Comparison of ENCODE assay signal across 1 cellular context in the genomic region with DNA sequence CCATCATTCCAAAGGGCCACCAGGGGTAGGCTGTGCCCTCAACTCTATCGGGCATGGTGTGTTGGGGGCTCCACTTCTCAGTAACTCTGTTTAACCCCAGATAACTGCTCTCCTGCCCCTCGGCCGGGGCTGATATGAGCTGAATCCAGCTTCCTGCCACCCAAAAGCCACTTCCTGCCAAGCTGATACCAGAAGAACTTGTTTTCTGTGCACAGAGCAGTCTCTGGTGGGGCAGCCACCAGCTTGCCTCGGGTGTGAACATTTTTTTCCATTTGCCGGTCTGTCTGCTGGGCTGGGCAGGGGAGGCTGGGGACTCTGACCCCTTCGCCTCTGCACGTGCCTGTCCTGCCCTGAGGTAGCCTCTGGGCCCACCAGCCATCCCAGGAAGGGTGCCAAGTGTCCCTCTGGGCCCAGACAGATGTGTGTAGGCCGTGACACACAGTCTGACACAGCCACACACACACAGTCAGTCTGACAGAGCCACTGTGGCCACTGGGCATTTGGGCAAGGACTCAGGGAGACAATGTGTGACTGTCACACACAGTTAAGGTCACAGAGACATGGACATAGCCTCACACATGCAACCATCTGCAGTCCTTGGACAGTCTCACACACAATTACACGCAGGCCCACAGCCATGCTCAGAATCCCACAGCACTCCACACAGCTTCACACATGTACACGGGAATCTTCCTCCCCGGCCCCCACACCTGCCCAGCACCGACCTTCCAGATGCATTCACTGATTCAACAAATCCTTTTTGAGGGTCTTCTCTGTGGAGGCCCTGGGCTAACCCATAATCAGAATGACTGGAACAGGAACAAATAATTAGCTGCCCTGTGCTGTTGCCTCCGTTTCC.
TF ChIP-seq lines count a peak whose summit lies in the region.

No MANE protein-coding gene starts in this region.

TF ChIP-seq in HepG2, 621 proteins besides CTCF, POLR2A, EP300 and RAD21 (continued from another document and continues in another):
- TF ChIP-seq, protein P1, sequence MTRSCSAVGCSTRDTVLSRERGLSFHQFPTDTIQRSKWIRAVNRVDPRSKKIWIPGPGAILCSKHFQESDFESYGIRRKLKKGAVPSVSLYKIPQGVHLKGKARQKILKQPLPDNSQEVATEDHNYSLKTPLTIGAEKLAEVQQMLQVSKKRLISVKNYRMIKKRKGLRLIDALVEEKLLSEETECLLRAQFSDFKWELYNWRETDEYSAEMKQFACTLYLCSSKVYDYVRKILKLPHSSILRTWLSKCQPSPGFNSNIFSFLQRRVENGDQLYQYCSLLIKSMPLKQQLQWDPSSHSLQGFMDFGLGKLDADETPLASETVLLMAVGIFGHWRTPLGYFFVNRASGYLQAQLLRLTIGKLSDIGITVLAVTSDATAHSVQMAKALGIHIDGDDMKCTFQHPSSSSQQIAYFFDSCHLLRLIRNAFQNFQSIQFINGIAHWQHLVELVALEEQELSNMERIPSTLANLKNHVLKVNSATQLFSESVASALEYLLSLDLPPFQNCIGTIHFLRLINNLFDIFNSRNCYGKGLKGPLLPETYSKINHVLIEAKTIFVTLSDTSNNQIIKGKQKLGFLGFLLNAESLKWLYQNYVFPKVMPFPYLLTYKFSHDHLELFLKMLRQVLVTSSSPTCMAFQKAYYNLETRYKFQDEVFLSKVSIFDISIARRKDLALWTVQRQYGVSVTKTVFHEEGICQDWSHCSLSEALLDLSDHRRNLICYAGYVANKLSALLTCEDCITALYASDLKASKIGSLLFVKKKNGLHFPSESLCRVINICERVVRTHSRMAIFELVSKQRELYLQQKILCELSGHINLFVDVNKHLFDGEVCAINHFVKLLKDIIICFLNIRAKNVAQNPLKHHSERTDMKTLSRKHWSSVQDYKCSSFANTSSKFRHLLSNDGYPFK (CRISPR knock-in tag; IDR thresholded peaks at IDR 0.05; ENCODE audit: borderline replicate concordance): 0 out of 2 replicates have a peak, but pooled peaks have one; percentile 38
- no peak for TF ChIP-seq DMTF1 (CRISPR knock-in tag; IDR thresholded peaks at IDR 0.05)
- TF ChIP-seq SSRP1 (CRISPR knock-in tag; IDR thresholded peaks at IDR 0.05): peak; percentile 48; the same call in 1 of the 2 replicates
- TF ChIP-seq ZBTB7B (CRISPR knock-in tag; IDR thresholded peaks at IDR 0.05): peak; percentile 97
- peak; percentile 79; the same call in 1 of the 2 replicates for TF ChIP-seq ZC3H13 (CRISPR knock-in tag; IDR thresholded peaks at IDR 0.05)
- TF ChIP-seq, protein P2, sequence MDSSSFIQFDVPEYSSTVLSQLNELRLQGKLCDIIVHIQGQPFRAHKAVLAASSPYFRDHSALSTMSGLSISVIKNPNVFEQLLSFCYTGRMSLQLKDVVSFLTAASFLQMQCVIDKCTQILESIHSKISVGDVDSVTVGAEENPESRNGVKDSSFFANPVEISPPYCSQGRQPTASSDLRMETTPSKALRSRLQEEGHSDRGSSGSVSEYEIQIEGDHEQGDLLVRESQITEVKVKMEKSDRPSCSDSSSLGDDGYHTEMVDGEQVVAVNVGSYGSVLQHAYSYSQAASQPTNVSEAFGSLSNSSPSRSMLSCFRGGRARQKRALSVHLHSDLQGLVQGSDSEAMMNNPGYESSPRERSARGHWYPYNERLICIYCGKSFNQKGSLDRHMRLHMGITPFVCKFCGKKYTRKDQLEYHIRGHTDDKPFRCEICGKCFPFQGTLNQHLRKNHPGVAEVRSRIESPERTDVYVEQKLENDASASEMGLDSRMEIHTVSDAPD (CRISPR knock-in tag; IDR thresholded peaks at IDR 0.05): peak; percentile 80; the same call in 1 of the 2 replicates
- TF ChIP-seq MAFG (CRISPR knock-in tag; IDR thresholded peaks at IDR 0.05): no peak
- TF ChIP-seq ZNF205 (CRISPR knock-in tag; IDR thresholded peaks at IDR 0.05): peak; percentile 25; the same call in 1 of the 2 replicates
- no peak for TF ChIP-seq NFE2 (CRISPR knock-in tag; IDR thresholded peaks at IDR 0.05)
- peak; percentile 91 for TF ChIP-seq MYC (CRISPR knock-in tag; IDR thresholded peaks at IDR 0.05; ENCODE audit: borderline replicate concordance)
- no peak for TF ChIP-seq ZNF549 (CRISPR knock-in tag; IDR thresholded peaks at IDR 0.05)
- peak; percentile 80; the same call in 1 of the 2 replicates for TF ChIP-seq YEATS4 (CRISPR knock-in tag; IDR thresholded peaks at IDR 0.05; ENCODE audit: borderline replicate concordance)
- TF ChIP-seq ZNF644 (CRISPR knock-in tag; IDR thresholded peaks at IDR 0.05; ENCODE audit: low read depth): peak; percentile 84
- no peak; the same call in none of the 2 replicates for TF ChIP-seq GZF1 (CRISPR knock-in tag; IDR thresholded peaks at IDR 0.05)
- peak; percentile 95 for TF ChIP-seq ZNF558 (CRISPR knock-in tag; IDR thresholded peaks at IDR 0.05; ENCODE audit: borderline replicate concordance)
- 0 out of 2 replicates have a peak, but pooled peaks have one; percentile 61 for TF ChIP-seq SATB2 (CRISPR knock-in tag; IDR thresholded peaks at IDR 0.05)
- peak; percentile 32; the same call in 1 of the 2 replicates for TF ChIP-seq CEBPG (CRISPR knock-in tag; IDR thresholded peaks at IDR 0.05)
- TF ChIP-seq ZNF235 (CRISPR knock-in tag; IDR thresholded peaks at IDR 0.05; ENCODE audit: borderline replicate concordance): peak; percentile 32; the same call in 1 of the 2 replicates
- TF ChIP-seq POLR2AphosphoS5 (IDR thresholded peaks at IDR 0.05; ENCODE audit: low read depth, low read length): 0 out of 2 replicates have a peak, but pooled peaks have one; percentile 25
- no peak; the same call in 1 of the 2 replicates for TF ChIP-seq ZNF629 (CRISPR knock-in tag; conservative IDR thresholded peaks at IDR 0.05)
- peak; percentile 84; the same call in 1 of the 2 replicates for TF ChIP-seq ZNF343 (CRISPR knock-in tag; IDR thresholded peaks at IDR 0.05)
- TF ChIP-seq ZBTB21 (CRISPR knock-in tag; IDR thresholded peaks at IDR 0.05): no peak
- peak; percentile 93 for TF ChIP-seq PITX1 (CRISPR knock-in tag; IDR thresholded peaks at IDR 0.05)
- peak; percentile 31; the same call in 1 of the 2 replicates for TF ChIP-seq POLR2G (IDR thresholded peaks at IDR 0.05; ENCODE audit: low read depth, low read length)
- TF ChIP-seq SKI (IDR thresholded peaks at IDR 0.05; ENCODE audit: partially characterized antibody): peak; percentile 97
- TF ChIP-seq NFKB2 (CRISPR knock-in tag; IDR thresholded peaks at IDR 0.05; ENCODE audit: borderline replicate concordance): peak; percentile 98; the same call in 1 of the 2 replicates
- no peak for TF ChIP-seq MZF1 (CRISPR knock-in tag; IDR thresholded peaks at IDR 0.05; ENCODE audit: borderline replicate concordance)
- peak; percentile 41; the same call in 1 of the 2 replicates for TF ChIP-seq YEATS2 (CRISPR knock-in tag; IDR thresholded peaks at IDR 0.05; ENCODE audit: borderline replicate concordance)
- peak; percentile 58; the same call in 1 of the 2 replicates for TF ChIP-seq ATF7-NPFF (CRISPR knock-in tag; IDR thresholded peaks at IDR 0.05; ENCODE audit: low read depth)
- peak; percentile 95 for TF ChIP-seq ZFX (CRISPR knock-in tag; IDR thresholded peaks at IDR 0.05; ENCODE audit: low read depth)
- peak; percentile 98 for TF ChIP-seq LBX2 (CRISPR knock-in tag; IDR thresholded peaks at IDR 0.05; ENCODE audit: borderline replicate concordance)
- TF ChIP-seq NONO (IDR thresholded peaks at IDR 0.05): no peak
- peak; percentile 93 for TF ChIP-seq NONO (CRISPR knock-in tag; conservative IDR thresholded peaks at IDR 0.05)
- TF ChIP-seq PAXIP1 (CRISPR knock-in tag; conservative IDR thresholded peaks at IDR 0.05): peak; percentile 84
- TF ChIP-seq PAX8 (CRISPR knock-in tag; IDR thresholded peaks at IDR 0.05; ENCODE audit: borderline replicate concordance): peak; percentile 96; the same call in 1 of the 2 replicates
- TF ChIP-seq, protein P3, sequence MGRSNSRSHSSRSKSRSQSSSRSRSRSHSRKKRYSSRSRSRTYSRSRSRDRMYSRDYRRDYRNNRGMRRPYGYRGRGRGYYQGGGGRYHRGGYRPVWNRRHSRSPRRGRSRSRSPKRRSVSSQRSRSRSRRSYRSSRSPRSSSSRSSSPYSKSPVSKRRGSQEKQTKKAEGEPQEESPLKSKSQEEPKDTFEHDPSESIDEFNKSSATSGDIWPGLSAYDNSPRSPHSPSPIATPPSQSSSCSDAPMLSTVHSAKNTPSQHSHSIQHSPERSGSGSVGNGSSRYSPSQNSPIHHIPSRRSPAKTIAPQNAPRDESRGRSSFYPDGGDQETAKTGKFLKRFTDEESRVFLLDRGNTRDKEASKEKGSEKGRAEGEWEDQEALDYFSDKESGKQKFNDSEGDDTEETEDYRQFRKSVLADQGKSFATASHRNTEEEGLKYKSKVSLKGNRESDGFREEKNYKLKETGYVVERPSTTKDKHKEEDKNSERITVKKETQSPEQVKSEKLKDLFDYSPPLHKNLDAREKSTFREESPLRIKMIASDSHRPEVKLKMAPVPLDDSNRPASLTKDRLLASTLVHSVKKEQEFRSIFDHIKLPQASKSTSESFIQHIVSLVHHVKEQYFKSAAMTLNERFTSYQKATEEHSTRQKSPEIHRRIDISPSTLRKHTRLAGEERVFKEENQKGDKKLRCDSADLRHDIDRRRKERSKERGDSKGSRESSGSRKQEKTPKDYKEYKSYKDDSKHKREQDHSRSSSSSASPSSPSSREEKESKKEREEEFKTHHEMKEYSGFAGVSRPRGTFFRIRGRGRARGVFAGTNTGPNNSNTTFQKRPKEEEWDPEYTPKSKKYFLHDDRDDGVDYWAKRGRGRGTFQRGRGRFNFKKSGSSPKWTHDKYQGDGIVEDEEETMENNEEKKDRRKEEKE (IDR thresholded peaks at IDR 0.05): no peak
- 0 out of 2 replicates have a peak, but pooled peaks have one; percentile 3 for TF ChIP-seq ZNF354B (CRISPR knock-in tag; IDR thresholded peaks at IDR 0.05)
- TF ChIP-seq EED (CRISPR knock-in tag; IDR thresholded peaks at IDR 0.05): no peak
- TF ChIP-seq HIVEP1 (CRISPR knock-in tag; IDR thresholded peaks at IDR 0.05): peak; percentile 85
- TF ChIP-seq ARID2 (CRISPR knock-in tag; IDR thresholded peaks at IDR 0.05; ENCODE audit: borderline replicate concordance): no peak
- peak; percentile 65; the same call in 1 of the 2 replicates for TF ChIP-seq MLXIP (CRISPR knock-in tag; IDR thresholded peaks at IDR 0.05; ENCODE audit: borderline replicate concordance)
